8 cellular contexts compared by ENCODE assay signal in genomic region chr1:46616277-46617107, GRCh38. TPM values are rescaled to one million over a fixed set of nuclear protein-coding genes. Genes with fewer than 3 reads are reported as not detected.
DNase-seq lines count a peak whose midpoint lies in the region; ATAC-seq and TF ChIP-seq lines count a peak whose summit lies in the region.

Gene MOB3C, minus strand, starts transcription at chr1:46616811. Its CDS starts 3,490 bp downstream, at chr1:46613321.

- H3K4me3 Mint-ChIP-seq in osteocyte (ENCODE audit: unreplicated experiment), result peak within 1 kb of the TSS; percentile 89

- peak within 1 kb of the TSS; percentile 93 to 94 for H3K27ac Mint-ChIP-seq in activated naive CD4-positive, alpha-beta T cell treated with anti-CD3 and anti-CD28 coated beads, Interleukin-2, amount 50 U/mL, for 72 hours
- H3K27ac Mint-ChIP-seq in osteocyte (ENCODE audit: unreplicated experiment), result peak within 1 kb of the TSS; percentile 95

- DNase-seq in AG08396 (ENCODE audit: low spot score), result peak; percentile 87
- DNase-seq in SK-N-MC (ENCODE audit: low read depth, low spot score), result no peak
- peak; percentile 57 to 73 for DNase-seq in activated naive CD4-positive, alpha-beta T cell treated with anti-CD3 and anti-CD28 coated beads, Interleukin-2, amount 50 U/mL, for 72 hours (ENCODE audit: low spot score in 2 of 2)
- peak; percentile 85 for DNase-seq in glomerular visceral epithelial cell (ENCODE audit: extremely low spot score)
- peak; percentile 88 for DNase-seq in osteocyte (ENCODE audit: extremely low spot score, unreplicated experiment)
- peak; percentile 75 for DNase-seq in thoracic aorta (ENCODE audit: low spot score)

- H3K9me3 ChIP-seq in SK-N-MC (ENCODE audit: low read depth, low read length) (no peaks in the 10 kb centered on the region), thoracic aorta (no peaks in the 10 kb centered on the region)

- H3K4me1 Mint-ChIP-seq in osteocyte (ENCODE audit: unreplicated experiment), result peaks cover 60% of the 10 kb centered on the region

- H3K4me3 ChIP-seq in SK-N-MC, result peak within 1 kb of the TSS; percentile 79
- peak within 1 kb of the TSS; percentile 78 for H3K4me3 ChIP-seq in thoracic aorta

- no peaks in the 10 kb centered on the region for H3K36me3 Mint-ChIP-seq in activated naive CD4-positive, alpha-beta T cell treated with anti-CD3 and anti-CD28 coated beads, Interleukin-2, amount 50 U/mL, for 72 hours
- H3K36me3 Mint-ChIP-seq in osteocyte (ENCODE audit: unreplicated experiment), result no peaks in the 10 kb centered on the region

- H3K9ac ChIP-seq in SK-N-MC (ENCODE audit: insufficient read length), result peak within 1 kb of the TSS; percentile 62

- H3K9me3 Mint-ChIP-seq in activated naive CD4-positive, alpha-beta T cell treated with anti-CD3 and anti-CD28 coated beads, Interleukin-2, amount 50 U/mL, for 72 hours, result no peaks in the 10 kb centered on the region
- no peaks in the 10 kb centered on the region for H3K9me3 Mint-ChIP-seq in osteocyte (ENCODE audit: unreplicated experiment)

- ATAC-seq in GM19023 (IDR thresholded peaks at IDR 0.05; ENCODE audit: unreplicated experiment) (peak; percentile 71), HG03196 (IDR thresholded peaks at IDR 0.05; ENCODE audit: unreplicated experiment) (peak; percentile 48), thoracic aorta (ENCODE audit: insufficient number of reproducible peaks, low FRiP score, low read depth) (peak; percentile 67)
- ATAC-seq in activated naive CD4-positive, alpha-beta T cell treated with anti-CD3 and anti-CD28 coated beads, Interleukin-2, amount 50 U/mL, for 72 hours, result peak; percentile 80 to 84

- H3K36me3 ChIP-seq in SK-N-MC (ENCODE audit: insufficient read depth, low read length) (no peaks in the 10 kb centered on the region), thoracic aorta (no peaks in the 10 kb centered on the region)

- no peaks in the 10 kb centered on the region for H3K27me3 ChIP-seq in thoracic aorta (replicated peaks; ENCODE audit: insufficient read depth)

- TF ChIP-seq CTCF in osteocyte (IDR thresholded peaks at IDR 0.05) (no peak), thoracic aorta (IDR thresholded peaks at IDR 0.05) (no peak)

- no peaks in the 10 kb centered on the region for H3K27me3 Mint-ChIP-seq in osteocyte (ENCODE audit: unreplicated experiment)

- H3K27ac ChIP-seq in SK-N-MC, result no peak within 1 kb of the TSS
- peak within 1 kb of the TSS; percentile 86 to 91 for H3K27ac ChIP-seq in thoracic aorta

- peaks cover 36 to 45% of the 10 kb centered on the region in 2 donors for H3K4me1 ChIP-seq in thoracic aorta (ENCODE audit: control insufficient read depth in 1 of 2, low read depth in 2 of 2)

RNA-seq across cellular contexts. Expression of gene MOB3C, which starts in this region (rescaled TPM):
- 10 to 100 TPM; 11.1 to 12.8 TPM for total RNA-seq in activated naive CD4-positive, alpha-beta T cell treated with anti-CD3 and anti-CD28 coated beads, Interleukin-2, amount 50 U/mL, for 72 hours
- total RNA-seq in osteocyte (9.4 and 9.6 TPM in 2 replicates), thoracic aorta (10 to 100 TPM; 29.5 to 42.3 TPM)
